ENCODE assay signal across 24 cellular contexts in the genomic region with DNA sequence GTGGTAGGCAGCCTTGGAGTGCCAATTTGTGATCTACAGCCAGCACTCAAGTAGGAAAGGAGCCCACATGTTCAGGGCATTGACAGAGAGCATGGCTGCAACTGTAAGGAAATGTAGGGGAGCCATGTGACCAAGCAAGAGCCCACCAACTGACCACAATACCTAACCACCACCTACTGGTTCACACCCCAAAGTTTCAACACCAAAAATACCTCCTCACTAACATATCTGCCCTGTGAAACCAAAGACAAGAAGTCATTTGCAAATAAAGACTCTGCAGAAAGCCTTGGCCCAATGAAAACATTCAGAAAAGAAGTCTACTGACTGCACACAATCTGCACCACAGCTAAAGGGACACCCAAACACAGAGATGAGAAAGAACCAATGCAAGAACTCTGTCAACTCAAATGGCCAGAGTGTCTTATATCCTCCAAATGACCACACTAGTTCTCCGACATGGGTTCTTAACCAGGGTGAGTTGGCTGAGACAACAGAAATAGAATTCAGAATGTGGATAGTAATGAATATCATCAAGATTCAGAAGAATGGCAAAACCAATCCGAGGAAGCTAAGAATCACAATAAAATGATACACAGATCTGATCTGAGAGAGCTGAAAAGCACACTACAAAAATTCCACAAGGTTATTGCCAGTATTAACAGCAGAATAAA. TPM values are rescaled to one million over a fixed set of nuclear protein-coding genes. Genes with fewer than 3 reads are reported as not detected.
DNase-seq lines count a peak whose midpoint lies in the region; ATAC-seq and TF ChIP-seq lines count a peak whose summit lies in the region.
"Had no signal": no experiment of that assay in that cellular context is flagged by ENCODE, and none has a peak within 500 bp of the region (broad histone marks: within the 10 kb centered on the region; RNA-seq: fewer than 3 reads in every experiment).

No MANE protein-coding gene starts in this region.

- H3K9me3 ChIP-seq in left lung = peaks cover 0 to 23% of the 10 kb centered on the region in 2 donors
- H3K9me3 ChIP-seq: gastrocnemius medialis, SJSA1, upper lobe of left lung had no signal

- H3K27me3 ChIP-seq in GM06990 (replicated peaks; ENCODE audit: control insufficient read depth, insufficient read depth, low read length) = no peaks in the 10 kb centered on the region
- no peaks in the 10 kb centered on the region for H3K27me3 ChIP-seq in left lung
- peaks cover 0 to 13% (median 0%) of the 10 kb centered on the region in 45 donors for H3K27me3 ChIP-seq in dorsolateral prefrontal cortex
- H3K27me3 ChIP-seq: gastrocnemius medialis, SJSA1, stomach, upper lobe of left lung had no signal

- no peaks in the 10 kb centered on the region for H3K36me3 ChIP-seq in GM06990 (ENCODE audit: control insufficient read depth, insufficient read depth, low read length)
- no peaks in the 10 kb centered on the region for H3K36me3 ChIP-seq in left lung
- H3K36me3 ChIP-seq: gastrocnemius medialis, SJSA1, stomach, upper lobe of left lung had no signal

- H3K4me3 ChIP-seq in GM06990 (replicated peaks; ENCODE audit: low read depth, low read length) (no peak overlapping the region), left lung (no peak overlapping the region), dorsolateral prefrontal cortex (no peak overlapping the region)
- H3K4me3 ChIP-seq: gastrocnemius medialis, SJSA1, stomach, upper lobe of left lung had no signal

- peak; percentile 24 for DNase-seq in GM06990 (ENCODE audit: extremely low read depth, insufficient read length)
- DNase-seq in KG1 (lab: John Stamatoyannopoulos, UW) = no peak
- DNase-seq in left lung = no peak
- DNase-seq in caudate nucleus (lab: John Stamatoyannopoulos, UW) = no peak
- no peak for DNase-seq in dorsolateral prefrontal cortex
- DNase-seq: activated B cell treated with CpG ODN at 0.5 μM for 24 hours; activated CD8-positive, alpha-beta memory T cell treated with anti-CD3 and anti-CD28 coated beads for 24 hours; C1 segment of cervical spinal cord; gastrocnemius medialis; H9; IMR-90; left cardiac atrium; midbrain; NCI-H2081 treated with DMSO at 0.1 percent for 48 hours; NCI-H510A treated with DMSO at 0.1 percent for 48 hours; stomach; upper lobe of left lung had no signal

- TF ChIP-seq CTCF in GM06990 (IDR thresholded peaks at IDR 0.05; ENCODE audit: insufficient read depth, low read length, poor library complexity, severe bottlenecking) = no peak
- TF ChIP-seq CTCF in left lung (IDR thresholded peaks at IDR 0.05) = no peak
- TF ChIP-seq CTCF in dorsolateral prefrontal cortex (IDR thresholded peaks at IDR 0.05 in 54 of 56, conservative IDR thresholded peaks at IDR 0.05 in 2 of 56; ENCODE audit: low read depth in 1 of 56, partially characterized antibody in 56 of 56) = no peak

- ATAC-seq in GM18867 (IDR thresholded peaks at IDR 0.05; ENCODE audit: unreplicated experiment) = peak; percentile 96
- ATAC-seq in GM21390 (IDR thresholded peaks at IDR 0.05; ENCODE audit: unreplicated experiment) = peak; percentile 96
- ATAC-seq in HG03108 (IDR thresholded peaks at IDR 0.05; ENCODE audit: unreplicated experiment) = peak; percentile 58
- ATAC-seq in left lung = no peak
- ATAC-seq: activated T-helper 17 cell treated with anti-CD3 and anti-CD28 coated beads, Interleukin-2, amount 50 U/mL, for 72 hours; gastrocnemius medialis; left cardiac atrium had no signal

- intact Hi-C loops in left lung (cut with DNase I) (no loop called here), dorsolateral prefrontal cortex (cut with DNase I) (no loop called here)

- no peaks in the 10 kb centered on the region for H3K4me1 ChIP-seq in left lung
- H3K4me1 ChIP-seq: gastrocnemius medialis, SJSA1, stomach, upper lobe of left lung had no signal

- H3K27ac ChIP-seq in left lung (no peak overlapping the region), caudate nucleus (ENCODE audit: low read depth, low read length) (no peak overlapping the region), dorsolateral prefrontal cortex (no peak overlapping the region)
- H3K27ac ChIP-seq: gastrocnemius medialis, SJSA1, stomach, upper lobe of left lung had no signal

RNA-seq across cellular contexts. Expression of gene SLC9C1, which starts 40.6 kb away (rescaled TPM):
- total RNA-seq in left lung = under 1 TPM in 1 of 2 donors, not detected in 1; 0.20 TPM
- total RNA-seq in dorsolateral prefrontal cortex = 1 to 10 TPM in 1 of 120 experiments, under 1 TPM in 11, not detected in 108; 0.12 to 1.4 (median 0.27) TPM
- total RNA-seq: activated T-helper 17 cell treated with anti-CD3 and anti-CD28 coated beads, Interleukin-2, amount 50 U/mL, for 72 hours; G401; gastrocnemius medialis; IMR-90; OCI-LY7; SJSA1; upper lobe of left lung had no signal
